In the genomic region with DNA sequence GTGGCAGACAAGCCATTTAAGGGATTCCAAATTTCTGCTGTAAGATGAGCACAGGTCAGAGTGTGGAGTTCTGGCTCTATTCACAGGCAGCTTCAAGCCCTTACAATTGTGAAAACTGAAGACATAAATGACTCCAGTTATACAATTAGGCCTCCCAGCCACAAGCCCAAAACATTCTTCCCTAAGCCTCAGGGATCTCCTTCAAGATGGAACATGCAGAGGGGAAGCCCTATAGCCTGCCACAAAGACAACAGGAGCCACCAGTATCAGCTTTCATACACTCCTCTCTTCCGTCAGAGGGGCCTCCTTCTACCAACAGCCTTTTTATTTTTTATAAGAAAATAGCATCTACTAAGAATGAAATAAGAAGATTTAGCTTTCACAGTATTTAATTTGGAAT, we compare ENCODE assay signal across 16 cellular contexts. TPM values are rescaled to one million over a fixed set of nuclear protein-coding genes. Genes with fewer than 3 reads are reported as not detected.
DNase-seq lines count a peak whose midpoint lies in the region; ATAC-seq, FAIRE-seq and TF ChIP-seq lines count a peak whose summit lies in the region.
"Had no signal": no experiment of that assay in that cellular context is flagged by ENCODE, and none has a peak within 500 bp of the region (broad histone marks: within the 10 kb centered on the region; RNA-seq: fewer than 3 reads in every experiment).

No MANE protein-coding gene starts in this region.

- no peak overlapping the region for H3K4me2 ChIP-seq in endothelial cell of umbilical vein (ENCODE audit: insufficient read depth, low read length)

- H3K9me1 ChIP-seq in endothelial cell of umbilical vein (replicated peaks; ENCODE audit: control insufficient read depth, extremely low read depth, insufficient read depth, low read length) = no peaks in the 10 kb centered on the region

- peaks cover 3% of the 10 kb centered on the region for H3K27me3 Mint-ChIP-seq in nephron progenitor cell (ENCODE audit: low read depth, poor library complexity)
- H3K27me3 Mint-ChIP-seq: activated CD4-positive, alpha-beta T cell treated with anti-CD3 and anti-CD28 coated beads, Interleukin-2, amount 10 ng/mL, durations not matched to agents 24 days and 14 days; activated naive CD8-positive, alpha-beta T cell treated with anti-CD3 and anti-CD28 coated beads, Interleukin-2, amount 50 U/mL, for 24 hours; activated T-cell treated with anti-CD3 and anti-CD28 coated beads, Interleukin-2, amount 50 U/mL, for 24 hours had no signal

- TF ChIP-seq CTCF in Panc1 (IDR thresholded peaks at IDR 0.05) (no peak), endothelial cell of umbilical vein (IDR thresholded peaks at IDR 0.05; ENCODE audit: extremely low read depth in 1 of 2, insufficient read depth in 1 of 2, low read depth in 1 of 2, low read length in 2 of 2) (no peak), nephron progenitor cell (IDR thresholded peaks at IDR 0.05) (no peak), tibial nerve (IDR thresholded peaks at IDR 0.05) (no peak), GM13977 (IDR thresholded peaks at IDR 0.05; ENCODE audit: extremely low read depth, insufficient read depth, missing control alignments) (no peak)

- no peak overlapping the region for H3K4me3 ChIP-seq in Panc1 (ENCODE audit: low read depth in 2 of 2, low read length in 2 of 2)
- no peak overlapping the region for H3K4me3 ChIP-seq in endothelial cell of umbilical vein (replicated peaks in 1 of 3; ENCODE audit: insufficient read depth in 1 of 3, low read depth in 1 of 3, low read length in 3 of 3)
- H3K4me3 ChIP-seq in tibial nerve = no peak overlapping the region
- H3K4me3 ChIP-seq: Peyer's patch had no signal

- H3K27ac ChIP-seq in Panc1 (ENCODE audit: low read length) = peak overlapping the region; percentile 69
- peak overlapping the region; percentile 19 for H3K27ac ChIP-seq in endothelial cell of umbilical vein (ENCODE audit: insufficient read depth, low read depth, low read length)
- peak overlapping the region in 3 of 4 donors; percentile 28 to 82 (median 80) for H3K27ac ChIP-seq in tibial nerve

- no peak overlapping the region for H3K4me3 Mint-ChIP-seq in nephron progenitor cell
- H3K4me3 Mint-ChIP-seq: activated CD4-positive, alpha-beta T cell treated with anti-CD3 and anti-CD28 coated beads, Interleukin-2, amount 10 ng/mL, durations not matched to agents 24 days and 14 days; activated naive CD8-positive, alpha-beta T cell treated with anti-CD3 and anti-CD28 coated beads, Interleukin-2, amount 50 U/mL, for 24 hours; activated T-cell treated with anti-CD3 and anti-CD28 coated beads, Interleukin-2, amount 50 U/mL, for 24 hours had no signal

- CTCF ChIA-PET in Panc1 (lab: Charles Lee) = no interaction called here
- CTCF ChIA-PET in endothelial cell of umbilical vein (lab: Charles Lee) = no interaction called here

- no peaks in the 10 kb centered on the region for H3K27me3 ChIP-seq in Panc1 (ENCODE audit: control insufficient read depth, insufficient read depth, low read length)
- H3K27me3 ChIP-seq in endothelial cell of umbilical vein (ENCODE audit: control insufficient read depth in 2 of 2, insufficient read depth in 2 of 2, low read length in 2 of 2) = no peaks in the 10 kb centered on the region
- H3K27me3 ChIP-seq in tibial nerve = no peaks in the 10 kb centered on the region
- H3K27me3 ChIP-seq: Peyer's patch had no signal

- POLR2A ChIA-PET in Panc1 (lab: Charles Lee) (no interaction called here), endothelial cell of umbilical vein (lab: Charles Lee) (no interaction called here)

- peaks cover 51% of the 10 kb centered on the region for H3K79me2 ChIP-seq in endothelial cell of umbilical vein (ENCODE audit: control insufficient read depth, insufficient read depth, low read length)

- H3K9me3 ChIP-seq in Panc1 (ENCODE audit: control insufficient read depth, insufficient read depth, low read depth, low read length) (no peaks in the 10 kb centered on the region), endothelial cell of umbilical vein (replicated peaks; ENCODE audit: control insufficient read depth, insufficient read depth, low read length) (no peaks in the 10 kb centered on the region), tibial nerve (no peaks in the 10 kb centered on the region)
- H3K9me3 ChIP-seq: Peyer's patch had no signal

- TF ChIP-seq POLR2A in endothelial cell of umbilical vein (IDR thresholded peaks at IDR 0.05; ENCODE audit: low read depth, low read length) = no peak
- no peak for TF ChIP-seq POLR2A in tibial nerve (IDR thresholded peaks at IDR 0.05)

- no peak for DNase-seq in Panc1 (ENCODE audit: low read depth, low spot score)
- DNase-seq in endothelial cell of umbilical vein (ENCODE audit: low read depth, low spot score) = no peak
- DNase-seq in nephron progenitor cell = no peak
- no peak for DNase-seq in tibial nerve (ENCODE audit: low spot score in 2 of 2)
- DNase-seq in GM13977 (ENCODE audit: low spot score) = no peak
- DNase-seq in frontal cortex (ENCODE audit: low spot score in 2 of 2) = no peak
- DNase-seq: activated CD4-positive, alpha-beta T cell treated with anti-CD3 and anti-CD28 coated beads, Interleukin-2, amount 10 ng/mL, durations not matched to agents 24 days and 14 days; activated naive CD8-positive, alpha-beta T cell treated with anti-CD3 and anti-CD28 coated beads, Interleukin-2, amount 50 U/mL, for 24 hours; activated T-cell treated with anti-CD3 and anti-CD28 coated beads, Interleukin-2, amount 50 U/mL, for 24 hours; NCI-H1930; NCI-H526 treated with DMSO at 0.1 percent for 48 hours; occipital lobe; Peyer's patch; stimulated activated CD4-positive, alpha-beta T cell treated with anti-CD3 and anti-CD28 coated beads, Interleukin-15, amount 100 ng/mL, for 24 hours; T-helper 9 cell had no signal

- no peak overlapping the region for H3K9ac ChIP-seq in endothelial cell of umbilical vein (replicated peaks; ENCODE audit: extremely low read depth, insufficient read depth, low read length)

- intact Hi-C loops in Panc1 (cut with micrococcal nuclease; ENCODE audit: unreplicated experiment) = loop anchor here (10.0 kb wide), 1 partner anchor 207 kb away; no protein-coding TSS in a partner anchor
- intact Hi-C loops in endothelial cell of umbilical vein (cut with micrococcal nuclease) = no loop called here

- H2AFZ ChIP-seq in endothelial cell of umbilical vein (ENCODE audit: low read depth, low read length) = no peak overlapping the region

- BruUV-seq in Panc1 (replicated peaks; lab: Mats Ljungman, UMichigan) = no TSS peak
- BruUV-seq in endothelial cell of umbilical vein (replicated peaks; lab: Mats Ljungman, UMichigan) = no TSS peak

- 74 to 79% methylated on average over 1 of the region's 1 CpG for WGBS in tibial nerve, 2 donors

- TF ChIP-seq EP300 in tibial nerve (IDR thresholded peaks at IDR 0.05) = no peak

- in situ Hi-C loops in Panc1 (cut with HindIII; ENCODE audit: low pct_unique_long_range_greater_than_20kb, low sequenced_read_pairs) = no loop called here
- in situ Hi-C loops in GM13977 (cut with MboI; ENCODE audit: low pct_unique_long_range_greater_than_20kb, low sequenced_read_pairs, unreplicated experiment) = no loop called here

- ATAC-seq in Panc1 (no peak), HG03025 (IDR thresholded peaks at IDR 0.05; ENCODE audit: low FRiP score, unreplicated experiment) (no peak)
- ATAC-seq: activated naive CD8-positive, alpha-beta T cell treated with anti-CD3 and anti-CD28 coated beads, Interleukin-2, amount 50 U/mL, for 24 hours had no signal

- H3K9me3 Mint-ChIP-seq in nephron progenitor cell = no peaks in the 10 kb centered on the region
- H3K9me3 Mint-ChIP-seq: activated CD4-positive, alpha-beta T cell treated with anti-CD3 and anti-CD28 coated beads, Interleukin-2, amount 10 ng/mL, durations not matched to agents 24 days and 14 days; activated naive CD8-positive, alpha-beta T cell treated with anti-CD3 and anti-CD28 coated beads, Interleukin-2, amount 50 U/mL, for 24 hours; activated T-cell treated with anti-CD3 and anti-CD28 coated beads, Interleukin-2, amount 50 U/mL, for 24 hours had no signal

- FAIRE-seq in endothelial cell of umbilical vein (lab: Jason Lieb, UNC) (no peak), frontal cortex (lab: Jason Lieb, UNC) (no peak)

- peaks cover 41% of the 10 kb centered on the region for H3K4me1 ChIP-seq in Panc1 (ENCODE audit: control insufficient read depth, insufficient read depth, low read length)
- peaks cover 41% of the 10 kb centered on the region for H3K4me1 ChIP-seq in endothelial cell of umbilical vein (ENCODE audit: control insufficient read depth, extremely low read depth, insufficient read depth, low read length)
- H3K4me1 ChIP-seq in tibial nerve = peaks cover 0 to 66% (median 30%) of the 10 kb centered on the region in 4 donors

- peaks cover 19% of the 10 kb centered on the region for H3K36me3 ChIP-seq in Panc1 (ENCODE audit: control insufficient read depth, insufficient read depth, low read length)
- peaks cover 44 to 57% of the 10 kb centered on the region in 2 experiments for H3K36me3 ChIP-seq in endothelial cell of umbilical vein (ENCODE audit: control insufficient read depth in 2 of 2, extremely low read depth in 1 of 2, insufficient read depth in 2 of 2, low read length in 2 of 2)
- peaks cover 0 to 34% (median 3%) of the 10 kb centered on the region in 3 donors for H3K36me3 ChIP-seq in tibial nerve

- dilution Hi-C loops in endothelial cell of umbilical vein (cut with MboI; ENCODE audit: extremely low pct_ligation_motif_present, low sequenced_read_pairs) = no loop called here

- peaks cover 34% of the 10 kb centered on the region for H3K4me1 Mint-ChIP-seq in nephron progenitor cell

- no peaks in the 10 kb centered on the region for H4K20me1 ChIP-seq in endothelial cell of umbilical vein (replicated peaks; ENCODE audit: control insufficient read depth, extremely low read depth, insufficient read depth, low read length)

- H3K27ac Mint-ChIP-seq in nephron progenitor cell = peak overlapping the region; percentile 35
- H3K27ac Mint-ChIP-seq: activated CD4-positive, alpha-beta T cell treated with anti-CD3 and anti-CD28 coated beads, Interleukin-2, amount 10 ng/mL, durations not matched to agents 24 days and 14 days; activated naive CD8-positive, alpha-beta T cell treated with anti-CD3 and anti-CD28 coated beads, Interleukin-2, amount 50 U/mL, for 24 hours; activated T-cell treated with anti-CD3 and anti-CD28 coated beads, Interleukin-2, amount 50 U/mL, for 24 hours had no signal

- peaks cover 69% of the 10 kb centered on the region for H3K36me3 Mint-ChIP-seq in nephron progenitor cell (ENCODE audit: low read depth)

RNA-seq across cellular contexts. Expression of gene DLD, which starts 46.5 kb away (rescaled TPM):
- total RNA-seq in Panc1 (2021; ENCODE audit: unreplicated experiment) (88.8 TPM), endothelial cell of umbilical vein (61.7 and 77.4 TPM in 2 replicates), tibial nerve (10 to 100 TPM; 43.5 to 67.3 (median 59.9) TPM), frontal cortex (54.6 TPM)
- 61.6 TPM for polyA plus RNA-seq in Panc1 (2012; ENCODE audit: insufficient read length)
- polyA plus RNA-seq in endothelial cell of umbilical vein = 72.0 and 95.0 TPM in 2 replicates
- polyA plus RNA-seq in endothelial cell of umbilical vein (2011; cell fraction: cytosol; rRNA removed) = 79.7 and 92.1 TPM in 2 replicates
- 100 and 125 TPM in 2 replicates for polyA plus RNA-seq in endothelial cell of umbilical vein (2011; cell fraction: nucleus; rRNA removed)
- 96.5 and 122 TPM in 2 replicates for polyA plus RNA-seq in endothelial cell of umbilical vein (2012)
- polyA minus RNA-seq in endothelial cell of umbilical vein = 68.4 and 81.1 TPM in 2 replicates
- 39.4 TPM for polyA minus RNA-seq in endothelial cell of umbilical vein (2011; cell fraction: cytosol; rRNA and poly(A)+ RNA removed)
- polyA minus RNA-seq in endothelial cell of umbilical vein (2011; cell fraction: nucleus; rRNA and poly(A)+ RNA removed) = 35.9 and 48.0 TPM in 2 replicates

Comparison
In these comparisons a context has a peak if more than half of its experiments do, and no peak if none do; other contexts are left out.
1. H3K27ac ChIP-seq: peak in every context shown above with its lines; median percentile 80 in tibial nerve; 69 in Panc1; 19 in endothelial cell of umbilical vein.